In genomic region chr3:38136272-38136806, GRCh38 we compare ENCODE assay signal across 8 cellular contexts. TPM values are rescaled to one million over a fixed set of nuclear protein-coding genes. Genes with fewer than 3 reads are reported as not detected.
DNase-seq lines count a peak whose midpoint lies in the region; ATAC-seq and TF ChIP-seq lines count a peak whose summit lies in the region.

No MANE protein-coding gene starts in this region.

- no peaks in the 10 kb centered on the region for H3K27me3 ChIP-seq in CD8-positive, alpha-beta T cell (ENCODE audit: insufficient read depth, low read length)
- peaks cover 2% of the 10 kb centered on the region; the same call in 1 of the 2 replicates for H3K27me3 ChIP-seq in HUES48 (ENCODE audit: control insufficient read depth, insufficient read depth, low read length)

- H3K36me3 ChIP-seq in CD8-positive, alpha-beta T cell (ENCODE audit: insufficient read depth, low read length) = peaks cover 26% of the 10 kb centered on the region
- H3K36me3 ChIP-seq in HUES48 (ENCODE audit: control insufficient read depth, insufficient read depth, low read length) = peaks cover 36% of the 10 kb centered on the region

- H3K4me3 ChIP-seq in CD8-positive, alpha-beta T cell (ENCODE audit: low read depth, low read length) = peak overlapping the region; percentile 99
- peak overlapping the region; percentile 77 for H3K4me3 ChIP-seq in HUES48 (ENCODE audit: low read depth, low read length)

- H3K4me3 Mint-ChIP-seq in CD8-positive, alpha-beta T cell = peak overlapping the region; percentile 93
- H3K4me3 Mint-ChIP-seq in activated naive CD8-positive, alpha-beta T cell treated with anti-CD3 and anti-CD28 coated beads, Interleukin-2, amount 50 U/mL, for 24 hours = peak overlapping the region; percentile 94

- peak overlapping the region; percentile 88 for H3K27ac ChIP-seq in CD8-positive, alpha-beta T cell (ENCODE audit: low read depth, low read length)
- peak overlapping the region; percentile 74 for H3K27ac ChIP-seq in HUES48 (ENCODE audit: low read depth, low read length)

- TF ChIP-seq CTCF in CD8-positive, alpha-beta T cell (IDR thresholded peaks at IDR 0.05) = no peak

- H3K36me3 Mint-ChIP-seq in CD8-positive, alpha-beta T cell = peaks cover 63% of the 10 kb centered on the region
- H3K36me3 Mint-ChIP-seq in activated naive CD8-positive, alpha-beta T cell treated with anti-CD3 and anti-CD28 coated beads, Interleukin-2, amount 50 U/mL, for 24 hours (ENCODE audit: low read depth) = peaks cover 30% of the 10 kb centered on the region

- CTCF ChIA-PET in CD8-positive, alpha-beta T cell (lab: Charles Lee) = interaction anchor here (0.6 to 2.6 kb wide), 3 partner anchors 29 to 139 kb away, joined by 3 to 17 read pairs (median 4); partner anchors contain the start of gene OXSR1

- no peak for ATAC-seq in CD8-positive, alpha-beta T cell
- ATAC-seq in activated naive CD8-positive, alpha-beta T cell treated with anti-CD3 and anti-CD28 coated beads, Interleukin-2, amount 50 U/mL, for 24 hours = no peak
- ATAC-seq in stimulated activated naive CD8-positive, alpha-beta T cell treated with anti-CD3 and anti-CD28 coated beads, Interleukin-15, Interleukin-2, amounts not matched to agents 100 U/mL and 50 U/mL, for 24 hours = no peak
- ATAC-seq in GM21381 (IDR thresholded peaks at IDR 0.05; ENCODE audit: unreplicated experiment) = no peak

- intact Hi-C loops in CD8-positive, alpha-beta T cell (cut with DNase I, micrococcal nuclease) = loop anchor here (5.0 to 10.0 kb wide), 5 partner anchors 316 to 1271 kb away; partner anchors contain the start of genes SCN11A (in 2 of the 2), WDR48 (in 2 of the 2), ACVR2B (in 1 of the 2) and EXOG (in 1 of the 2)
- intact Hi-C loops in posterior cingulate gyrus (cut with DNase I) = loop anchor here (2.0 kb wide), 2 partner anchors 28 to 360 kb away; partner anchors contain the start of genes EXOG and OXSR1

- H3K9ac ChIP-seq in HUES48 (ENCODE audit: low read depth, low read length) = peak overlapping the region; percentile 34; the same call in 1 of the 2 replicates

- peak overlapping the region; percentile 90 for H3K27ac Mint-ChIP-seq in CD8-positive, alpha-beta T cell
- peak overlapping the region; percentile 88 for H3K27ac Mint-ChIP-seq in activated naive CD8-positive, alpha-beta T cell treated with anti-CD3 and anti-CD28 coated beads, Interleukin-2, amount 50 U/mL, for 24 hours

- peak in 2 of 7 experiments; percentile 15 to 51 for DNase-seq in CD8-positive, alpha-beta T cell
- DNase-seq in activated naive CD8-positive, alpha-beta T cell treated with anti-CD3 and anti-CD28 coated beads, Interleukin-2, amount 50 U/mL, for 24 hours = peak; percentile 36
- DNase-seq in iris pigment epithelial cell (ENCODE audit: low read depth) (peak; percentile 32), COLO829 (ENCODE audit: low spot score) (no peak), posterior cingulate gyrus (no peak)
- peak; percentile 50 for DNase-seq in stimulated activated naive CD8-positive, alpha-beta T cell treated with anti-CD3 and anti-CD28 coated beads, Interleukin-15, Interleukin-2, amounts not matched to agents 100 U/mL and 50 U/mL, for 24 hours

- no peaks in the 10 kb centered on the region for H3K27me3 Mint-ChIP-seq in CD8-positive, alpha-beta T cell (ENCODE audit: low read depth)
- H3K27me3 Mint-ChIP-seq in activated naive CD8-positive, alpha-beta T cell treated with anti-CD3 and anti-CD28 coated beads, Interleukin-2, amount 50 U/mL, for 24 hours = no peaks in the 10 kb centered on the region

- H3K4me1 ChIP-seq in CD8-positive, alpha-beta T cell (ENCODE audit: insufficient read depth, low read length) = peaks cover 45% of the 10 kb centered on the region
- H3K4me1 ChIP-seq in HUES48 (ENCODE audit: control insufficient read depth, insufficient read depth, low read length) = peaks cover 19% of the 10 kb centered on the region

- POLR2A ChIA-PET in CD8-positive, alpha-beta T cell (lab: Charles Lee) = interaction anchor here (0.6 to 3.8 kb wide), 6 partner anchors 10 to 164 kb away, joined by 3 to 103 read pairs (median 5); partner anchors contain the start of genes DLEC1 and OXSR1

- H3K4me1 Mint-ChIP-seq in CD8-positive, alpha-beta T cell (ENCODE audit: low read depth) = peaks cover 70% of the 10 kb centered on the region
- peaks cover 54% of the 10 kb centered on the region for H3K4me1 Mint-ChIP-seq in activated naive CD8-positive, alpha-beta T cell treated with anti-CD3 and anti-CD28 coated beads, Interleukin-2, amount 50 U/mL, for 24 hours

- no peaks in the 10 kb centered on the region for H3K9me3 ChIP-seq in CD8-positive, alpha-beta T cell (ENCODE audit: low read length)
- no peaks in the 10 kb centered on the region for H3K9me3 ChIP-seq in HUES48 (ENCODE audit: control insufficient read depth, insufficient read depth, low read length)

- H3K9me3 Mint-ChIP-seq in CD8-positive, alpha-beta T cell = no peaks in the 10 kb centered on the region
- no peaks in the 10 kb centered on the region for H3K9me3 Mint-ChIP-seq in activated naive CD8-positive, alpha-beta T cell treated with anti-CD3 and anti-CD28 coated beads, Interleukin-2, amount 50 U/mL, for 24 hours

RNA-seq across cellular contexts. Expression of gene ACAA1, which starts 0.6 kb away (rescaled TPM):
- total RNA-seq in CD8-positive, alpha-beta T cell = 10 to 100 TPM; 49.4 to 49.9 TPM

RNA-seq across cellular contexts. Expression of gene MYD88, which starts 2.1 kb away (rescaled TPM):
- total RNA-seq in CD8-positive, alpha-beta T cell = 10 to 100 TPM; 32.2 to 32.7 TPM

RNA-seq across cellular contexts. Expression of gene OXSR1, which starts 29.0 kb away (rescaled TPM):
- 10 to 100 TPM; 45.4 to 45.6 TPM for total RNA-seq in CD8-positive, alpha-beta T cell

Comparison
In these comparisons a context has a peak if more than half of its experiments do, and no peak if none do; other contexts are left out.
1. DNase-seq: peak in activated naive CD8-positive, alpha-beta T cell treated with anti-CD3 and anti-CD28 coated beads, Interleukin-2, amount 50 U/mL, for 24 hours (single experiment), iris pigment epithelial cell (single experiment) and stimulated activated naive CD8-positive, alpha-beta T cell treated with anti-CD3 and anti-CD28 coated beads, Interleukin-15, Interleukin-2, amounts not matched to agents 100 U/mL and 50 U/mL, for 24 hours (single experiment); none in COLO829 (single experiment) and posterior cingulate gyrus (0 of 10).